In the genomic region with DNA sequence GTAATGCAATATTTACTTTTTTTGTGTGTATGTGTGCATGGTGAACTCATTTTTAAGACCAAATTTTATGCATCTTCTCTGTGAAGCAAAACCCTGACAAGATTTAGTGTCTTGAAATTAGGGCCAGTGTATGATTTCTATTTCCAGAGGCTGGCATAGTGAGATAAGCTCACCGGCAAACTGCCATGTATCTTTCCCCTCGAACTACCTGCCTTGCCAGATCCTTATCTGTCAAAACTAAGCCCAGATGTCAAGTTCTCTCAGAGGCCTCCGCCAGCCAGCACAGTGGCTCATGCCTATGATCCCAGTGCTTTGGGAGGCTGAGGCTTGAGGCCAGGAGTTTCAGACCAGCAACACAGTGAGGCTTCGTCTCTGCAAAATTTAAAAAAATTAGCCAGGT, we compare ENCODE assay signal across 28 cellular contexts. TPM values are rescaled to one million over a fixed set of nuclear protein-coding genes. Genes with fewer than 3 reads are reported as not detected.
"Had no signal": no experiment of that assay in that cellular context is flagged by ENCODE, and none has a peak within 500 bp of the region (broad histone marks: within the 10 kb centered on the region; RNA-seq: fewer than 3 reads in every experiment).

No MANE protein-coding gene starts in this region.

- H2AFZ ChIP-seq: hepatocyte had no signal

- H3K36me3 Mint-ChIP-seq: immature natural killer cell had no signal

- H3K4me1 ChIP-seq: colonic mucosa had no signal

- FAIRE-seq: bronchial epithelial cell, endothelial cell of umbilical vein, frontal cortex, urothelium cell line had no signal

- H3K36me3 ChIP-seq: colonic mucosa, esophagus muscularis mucosa, left ventricle myocardium inferior, tibial artery had no signal

- H3K27ac Mint-ChIP-seq: activated naive CD8-positive, alpha-beta T cell treated with anti-CD3 and anti-CD28 coated beads for 36 hours; effector memory CD8-positive, alpha-beta T cell; immature natural killer cell; stimulated activated naive CD8-positive, alpha-beta T cell treated with anti-CD3 and anti-CD28 coated beads, Interleukin-15, Interleukin-2, amounts not matched to agents 100 ng/mL and 50 ng/mL, for 24 hours had no signal

- H3K27me3 Mint-ChIP-seq: activated naive CD8-positive, alpha-beta T cell treated with anti-CD3 and anti-CD28 coated beads for 36 hours; effector memory CD8-positive, alpha-beta T cell; naive thymus-derived CD4-positive, alpha-beta T cell; stimulated activated naive CD8-positive, alpha-beta T cell treated with anti-CD3 and anti-CD28 coated beads, Interleukin-15, Interleukin-2, amounts not matched to agents 100 ng/mL and 50 ng/mL, for 24 hours had no signal

- H3K4me2 ChIP-seq: hepatocyte had no signal

- H3K27ac ChIP-seq: colonic mucosa, dorsolateral prefrontal cortex, esophagus muscularis mucosa, hepatocyte, left ventricle myocardium inferior, right lobe of liver, skin epidermis, tibial artery had no signal

- H3K4me3 ChIP-seq: colonic mucosa, dorsolateral prefrontal cortex, esophagus muscularis mucosa, hepatocyte, left ventricle myocardium inferior, right lobe of liver, skin epidermis, tibial artery had no signal

- H3K9me3 ChIP-seq: colonic mucosa, esophagus muscularis mucosa, left ventricle myocardium inferior, right lobe of liver, tibial artery had no signal

- H3K27me3 ChIP-seq: colonic mucosa, dorsolateral prefrontal cortex, esophagus muscularis mucosa, hepatocyte, right lobe of liver, tibial artery had no signal

- ATAC-seq: effector memory CD8-positive, alpha-beta T cell; naive thymus-derived CD4-positive, alpha-beta T cell had no signal

- H3K9me3 Mint-ChIP-seq: activated naive CD8-positive, alpha-beta T cell treated with anti-CD3 and anti-CD28 coated beads for 36 hours; effector memory CD8-positive, alpha-beta T cell; immature natural killer cell; naive thymus-derived CD4-positive, alpha-beta T cell; neural crest cell; stimulated activated naive CD8-positive, alpha-beta T cell treated with anti-CD3 and anti-CD28 coated beads, Interleukin-15, Interleukin-2, amounts not matched to agents 100 ng/mL and 50 ng/mL, for 24 hours had no signal

- H3K4me3 Mint-ChIP-seq: activated naive CD8-positive, alpha-beta T cell treated with anti-CD3 and anti-CD28 coated beads for 36 hours; effector memory CD8-positive, alpha-beta T cell; immature natural killer cell; naive thymus-derived CD4-positive, alpha-beta T cell; neural crest cell; stimulated activated naive CD8-positive, alpha-beta T cell treated with anti-CD3 and anti-CD28 coated beads, Interleukin-15, Interleukin-2, amounts not matched to agents 100 ng/mL and 50 ng/mL, for 24 hours had no signal

- DNase-seq: activated CD4-positive, CD25-positive, alpha-beta regulatory T cell treated with anti-CD3 and anti-CD28 coated beads, Interleukin-2, amount 50 U/mL, for 72 hours; activated naive CD4-positive, alpha-beta T cell; activated naive CD8-positive, alpha-beta T cell treated with anti-CD3 and anti-CD28 coated beads for 36 hours; activated T-cell treated with anti-CD3 and anti-CD28 coated beads, Interleukin-2, amount 50 U/mL, for 1 hour; amniotic stem cell; colonic mucosa; dorsolateral prefrontal cortex; effector memory CD8-positive, alpha-beta T cell; glutamatergic neuron; immature natural killer cell; kidney glomerular epithelial cell; left ventricle myocardium inferior; naive thymus-derived CD4-positive, alpha-beta T cell; occipital lobe; posterior cingulate gyrus; right lobe of liver; stimulated activated CD4-positive, alpha-beta T cell treated with anti-CD3 and anti-CD28 coated beads, Interleukin-1b, Interleukin-23, amount 100 ng/mL, for 48 hours; tibial artery had no signal

RNA-seq across cellular contexts. Expression of a gene that starts 40.3 kb away (rescaled TPM):
- total RNA-seq: bronchial epithelial cell; colonic mucosa; endothelial cell of umbilical vein; esophagus muscularis mucosa; frontal cortex; hepatocyte; left ventricle myocardium inferior; lung microvascular endothelial cell; naive thymus-derived CD4-positive, alpha-beta T cell; neural crest cell; occipital lobe; right lobe of liver had no signal
- polyA plus RNA-seq: endothelial cell of umbilical vein; hepatocyte; immature natural killer cell; naive thymus-derived CD4-positive, alpha-beta T cell had no signal
